24 cellular contexts compared by ENCODE assay signal in genomic region chr3:171327441-171328174, GRCh38.
DNase-seq lines count a peak whose midpoint lies in the region; TF ChIP-seq lines count a peak whose summit lies in the region.
"Had no signal": no experiment of that assay in that cellular context is flagged by ENCODE, and none has a peak within 500 bp of the region (broad histone marks: within the 10 kb centered on the region; RNA-seq: fewer than 3 reads in every experiment).

No MANE protein-coding gene starts in this region.

- no peak overlapping the region for H3K23ac ChIP-seq in mesenchymal stem cell (ENCODE audit: low read length in 2 of 2)

- H3K4me2 ChIP-seq in mammary epithelial cell (ENCODE audit: insufficient read depth, low read depth, low read length): no peak overlapping the region
- no peak overlapping the region for H3K4me2 ChIP-seq in mesenchymal stem cell (ENCODE audit: low read length, poor library complexity, severe bottlenecking)
- H3K4me2 ChIP-seq: SK-N-SH had no signal

- no peaks in the 10 kb centered on the region for H3K79me2 ChIP-seq in mammary epithelial cell (ENCODE audit: insufficient read depth, low read length)

- peaks cover 27% of the 10 kb centered on the region for H3K79me1 ChIP-seq in mesenchymal stem cell (replicated peaks; ENCODE audit: low read length, poor library complexity, severe bottlenecking)

- H4K91ac ChIP-seq in mesenchymal stem cell (ENCODE audit: low read length): no peak overlapping the region

- DNase-seq in mammary epithelial cell (peak; percentile 22), breast epithelium (ENCODE audit: low spot score in 2 of 2) (no peak), SW480 (ENCODE audit: low spot score) (peak; percentile 23), mesenchymal stem cell (no peak), spleen (no peak), DMS 273 (lab: John Stamatoyannopoulos, UW; ENCODE audit: unreplicated experiment) (no peak), MV-4-11 (lab: John Stamatoyannopoulos, UW) (no peak), pons (ENCODE audit: low spot score) (no peak)
- DNase-seq: activated CD4-positive, alpha-beta T cell treated with anti-CD3 and anti-CD28 coated beads for 48 hours; activated naive CD4-positive, alpha-beta T cell treated with anti-CD3 and anti-CD28 coated beads for 36 hours; activated T-cell treated with anti-CD3 and anti-CD28 coated beads, Interleukin-2, amount 50 U/mL, for 72 hours; AML-193; CD4-positive, alpha-beta memory T cell; DMS 273 treated with DMSO at 0.1 percent for 48 hours; effector CD8-positive, alpha-beta T cell; erythroblast; heart left ventricle; NCI-H1417; NCI-H2029 treated with DMSO at 0.1 percent for 48 hours; sigmoid colon; SK-N-SH; WERI-Rb-1 had no signal

- H3K36me3 ChIP-seq in mammary epithelial cell (ENCODE audit: insufficient read depth, low read length) (no peaks in the 10 kb centered on the region), breast epithelium (no peaks in the 10 kb centered on the region), mesenchymal stem cell (ENCODE audit: control insufficient read depth in 1 of 2, insufficient read depth in 2 of 2, low read depth in 1 of 2, low read length in 2 of 2) (no peaks in the 10 kb centered on the region), spleen (no peaks in the 10 kb centered on the region)
- H3K36me3 ChIP-seq: heart left ventricle, neutrophil, sigmoid colon, WERI-Rb-1 had no signal

- peak overlapping the region in 1 of 2 experiments; percentile 38 for H3K14ac ChIP-seq in mesenchymal stem cell (ENCODE audit: low read length in 2 of 2)

- H3K4me3 ChIP-seq in mammary epithelial cell (replicated peaks in 1 of 3; ENCODE audit: insufficient read depth in 1 of 3, low read depth in 2 of 3, low read length in 3 of 3) (no peak overlapping the region), breast epithelium (no peak overlapping the region), mesenchymal stem cell (ENCODE audit: insufficient read depth in 1 of 2, low read depth in 1 of 2, low read length in 2 of 2) (no peak overlapping the region), spleen (no peak overlapping the region)
- H3K4me3 ChIP-seq: GM23248, heart left ventricle, sigmoid colon had no signal

- no peak overlapping the region for H3K9ac ChIP-seq in mammary epithelial cell (ENCODE audit: insufficient read depth, low read length)
- H3K9ac ChIP-seq in mesenchymal stem cell (ENCODE audit: low read length): no peak overlapping the region
- H3K9ac ChIP-seq: GM23248, SK-N-SH had no signal

- H3K4ac ChIP-seq in mesenchymal stem cell (ENCODE audit: low read depth in 1 of 2, low read length in 2 of 2): no peak overlapping the region

- H2BK12ac ChIP-seq in mesenchymal stem cell (ENCODE audit: low read length in 2 of 2): peak overlapping the region in 1 of 2 experiments; percentile 26

- peak overlapping the region in 1 of 2 experiments; percentile 24 for H3K18ac ChIP-seq in mesenchymal stem cell (ENCODE audit: low read depth in 1 of 2, low read length in 2 of 2)

- H2AK5ac ChIP-seq in mesenchymal stem cell (ENCODE audit: low read length, severe bottlenecking): peak overlapping the region; percentile 77

- H3K27ac ChIP-seq in mammary epithelial cell (ENCODE audit: insufficient read depth, low read depth, low read length) (no peak overlapping the region), breast epithelium (no peak overlapping the region), mesenchymal stem cell (ENCODE audit: low read length, poor library complexity, severe bottlenecking) (no peak overlapping the region), spleen (no peak overlapping the region)
- H3K27ac ChIP-seq: GM23248, neutrophil, WERI-Rb-1 had no signal

- dilution Hi-C loops in mammary epithelial cell (cut with HindIII; ENCODE audit: low sequenced_read_pairs): no loop called here

- peaks cover 2% of the 10 kb centered on the region for H4K20me1 ChIP-seq in mammary epithelial cell (ENCODE audit: insufficient read depth, low read length)

- H2AFZ ChIP-seq in mammary epithelial cell (ENCODE audit: low read depth, low read length): no peak overlapping the region
- H2AFZ ChIP-seq in mesenchymal stem cell (ENCODE audit: low read depth, low read length): no peak overlapping the region
- H2AFZ ChIP-seq: GM23248 had no signal

- WGBS in mammary epithelial cell (ENCODE audit: low coverage, missing lambda C conversion rate): 93% methylated on average over 6 of the region's 7 CpGs
- 99% methylated on average over 7 of the region's 7 CpGs for WGBS in mesenchymal stem cell
- 72 to 90% (median 77%) methylated on average over 5 to 7 of the region's 7 CpGs for WGBS in spleen, 5 donors

- H2BK120ac ChIP-seq in mesenchymal stem cell (ENCODE audit: low read depth, low read length): no peak overlapping the region

- no peaks in the 10 kb centered on the region for H3K9me3 ChIP-seq in mammary epithelial cell (replicated peaks; ENCODE audit: insufficient read depth, low read length)
- no peaks in the 10 kb centered on the region for H3K9me3 ChIP-seq in breast epithelium
- no peaks in the 10 kb centered on the region for H3K9me3 ChIP-seq in mesenchymal stem cell (ENCODE audit: control insufficient read depth, low read length)
- no peaks in the 10 kb centered on the region for H3K9me3 ChIP-seq in spleen
- H3K9me3 ChIP-seq: heart left ventricle, neutrophil, sigmoid colon, SK-N-SH had no signal

- BruUV-seq in mammary epithelial cell (replicated peaks; lab: Mats Ljungman, UMichigan): no TSS peak

- H2BK5ac ChIP-seq in mesenchymal stem cell (ENCODE audit: low read depth, low read length, poor library complexity, severe bottlenecking): no peak overlapping the region

- intact Hi-C loops in mammary epithelial cell (cut with micrococcal nuclease) (loop anchor here (10.0 kb wide), 1 partner anchor 283 kb away; no protein-coding TSS in a partner anchor), breast epithelium (cut with DNase I; ENCODE audit: low total_unique reads) (no loop called here), spleen (cut with DNase I; ENCODE audit: low total_unique reads) (no loop called here)

- H3K27me3 ChIP-seq in mammary epithelial cell (ENCODE audit: insufficient read depth, low read length): no peaks in the 10 kb centered on the region
- H3K27me3 ChIP-seq in breast epithelium: no peaks in the 10 kb centered on the region
- no peaks in the 10 kb centered on the region for H3K27me3 ChIP-seq in mesenchymal stem cell (ENCODE audit: control insufficient read depth in 1 of 2, insufficient read depth in 1 of 2, low read length in 2 of 2)
- no peaks in the 10 kb centered on the region for H3K27me3 ChIP-seq in spleen (replicated peaks in 1 of 7)
- H3K27me3 ChIP-seq: heart left ventricle, neutrophil, sigmoid colon had no signal

- no peak for TF ChIP-seq POLR2A in breast epithelium (IDR thresholded peaks at IDR 0.05)
- TF ChIP-seq POLR2A in spleen (IDR thresholded peaks at IDR 0.05): no peak

- no peak overlapping the region for H4K8ac ChIP-seq in mesenchymal stem cell (ENCODE audit: low read length)

- H2BK15ac ChIP-seq in mesenchymal stem cell (ENCODE audit: low read depth, poor library complexity, severe bottlenecking): no peak overlapping the region

- CTCF ChIA-PET in mammary epithelial cell (lab: Charles Lee; ENCODE audit: low non-redundant PET): no interaction called here

- no peak for TF ChIP-seq CTCF in mammary epithelial cell (conservative IDR thresholded peaks at IDR 0.05 in 1 of 2, IDR thresholded peaks at IDR 0.05 in 1 of 2; ENCODE audit: extremely low read depth in 1 of 2, insufficient read depth in 1 of 2, low read depth in 1 of 2, low read length in 2 of 2)
- TF ChIP-seq CTCF in breast epithelium (IDR thresholded peaks at IDR 0.05): no peak
- TF ChIP-seq CTCF in spleen (IDR thresholded peaks at IDR 0.05 in 8 of 11, conservative IDR thresholded peaks at IDR 0.05 in 3 of 11): no peak

- in situ Hi-C loops in mammary epithelial cell (cut with MboI; ENCODE audit: low sequenced_read_pairs in 2 of 2): no loop called here

- H3K4me1 ChIP-seq in mammary epithelial cell (ENCODE audit: insufficient read depth, low read length): no peaks in the 10 kb centered on the region
- no peaks in the 10 kb centered on the region for H3K4me1 ChIP-seq in breast epithelium
- peaks cover 10% of the 10 kb centered on the region for H3K4me1 ChIP-seq in mesenchymal stem cell (ENCODE audit: control insufficient read depth, insufficient read depth, low read depth, low read length)
- H3K4me1 ChIP-seq in spleen: peaks cover 0 to 18% (median 14%) of the 10 kb centered on the region in 6 donors

Comparison
In these comparisons a context has a peak if more than half of its experiments do, and no peak if none do; other contexts are left out.
1. DNase-seq: peak in mammary epithelial cell (single experiment) and SW480 (single experiment); none in breast epithelium (0 of 2), mesenchymal stem cell (single experiment), spleen (single experiment), DMS 273 (single experiment), MV-4-11 (single experiment) and pons (single experiment).